In the genomic region with DNA sequence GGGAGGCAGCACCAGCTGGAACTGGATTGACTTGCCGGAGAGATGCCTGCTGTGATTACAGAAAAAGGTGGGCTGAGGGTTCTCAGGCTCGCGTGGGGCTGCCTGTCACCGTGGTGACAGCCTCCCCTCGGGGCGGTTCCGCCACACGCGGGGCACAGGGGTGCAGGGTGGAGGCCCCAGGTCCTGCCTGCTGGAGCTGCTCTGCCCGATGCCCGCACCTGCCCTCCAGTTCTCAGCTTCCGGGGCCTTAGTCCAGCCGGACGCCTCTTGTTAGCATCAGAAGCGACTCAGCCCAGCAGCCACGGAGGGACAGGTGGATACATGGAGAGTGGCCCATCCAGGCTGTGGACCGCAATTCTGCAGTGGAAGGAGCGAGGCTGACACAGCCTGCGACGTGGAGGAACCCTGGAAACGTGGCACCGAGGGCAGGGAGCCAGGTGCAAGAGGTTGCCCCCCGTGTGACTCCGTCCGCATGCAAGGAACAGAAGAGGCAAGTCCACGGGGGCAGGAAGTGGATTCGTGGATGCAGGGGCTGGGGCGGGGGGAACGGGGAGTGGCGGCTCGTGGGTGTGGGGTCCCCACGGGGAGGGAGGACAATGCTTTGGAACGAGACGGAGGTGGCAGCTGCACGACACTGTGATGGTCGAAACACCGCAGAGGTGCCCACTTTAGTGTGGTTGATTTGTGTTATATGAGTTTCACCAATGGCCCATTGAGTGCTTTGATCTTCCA, we compare ENCODE assay signal across 1 cellular context.
TF ChIP-seq lines count a peak whose summit lies in the region.

No MANE protein-coding gene starts in this region.

TF ChIP-seq in H1, 55 proteins besides CTCF, POLR2A, EP300 and RAD21 (continued from another document):
- TF ChIP-seq CHD7 (IDR thresholded peaks at IDR 0.05; ENCODE audit: insufficient replicate concordance, low read length) = no peak
